8 cellular contexts compared by ENCODE assay signal in the genomic region with DNA sequence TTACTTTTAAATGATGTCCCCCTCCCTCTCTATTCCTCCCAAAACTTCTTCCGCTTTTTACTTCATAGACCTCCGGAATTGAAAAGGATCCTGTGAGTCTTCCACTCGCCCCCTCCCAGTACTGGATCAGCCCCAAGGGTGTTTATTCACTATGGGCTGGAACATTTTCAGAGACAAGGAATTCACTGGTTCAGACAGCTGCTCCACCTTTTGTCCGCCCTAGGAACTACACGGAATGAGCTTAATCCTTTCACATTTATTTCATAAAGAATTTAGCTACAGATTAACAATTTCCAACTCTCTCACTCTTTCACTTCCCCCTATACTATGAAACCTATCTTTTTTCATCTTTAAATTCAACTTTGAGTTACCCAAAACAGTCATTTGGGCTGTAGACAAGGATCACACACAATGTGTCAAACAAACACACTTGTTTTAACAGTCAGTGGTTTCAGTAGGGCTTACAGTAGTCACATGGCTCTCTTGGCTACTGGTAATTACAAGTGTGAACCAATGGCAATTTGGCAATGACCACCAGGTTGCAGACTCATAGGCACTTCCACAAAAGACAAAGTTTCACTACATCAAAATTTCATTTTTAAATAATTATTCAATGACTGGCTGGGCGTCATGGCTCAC. TPM values are rescaled to one million over a fixed set of nuclear protein-coding genes. Genes with fewer than 3 reads are reported as not detected.
DNase-seq lines count a peak whose midpoint lies in the region; ATAC-seq, FAIRE-seq and TF ChIP-seq lines count a peak whose summit lies in the region.

No MANE protein-coding gene starts in this region.

- H3K4me2 ChIP-seq in keratinocyte (ENCODE audit: control insufficient read depth, extremely low read depth, insufficient read depth, low read depth, low read length): no peak overlapping the region

- dilution Hi-C loops in keratinocyte (cut with MboI; ENCODE audit: extremely low pct_ligation_motif_present, low sequenced_read_pairs): no loop called here

- no peaks in the 10 kb centered on the region for H4K20me1 ChIP-seq in keratinocyte (ENCODE audit: control insufficient read depth, extremely low read depth, insufficient read depth, low read length)

- no peaks in the 10 kb centered on the region for H3K9me3 ChIP-seq in keratinocyte (ENCODE audit: control insufficient read depth, low read depth, low read length)
- no peaks in the 10 kb centered on the region for H3K9me3 ChIP-seq in aorta (ENCODE audit: control insufficient read depth, low read length)

- H3K4me3 Mint-ChIP-seq in T-helper 1 cell treated with Interleukin-12 subunit alpha and Interleukin-12 subunit beta and Interleukin-4 antibody, amounts not matched to agents 30 μg/mL and 1 μg/mL, for 36 hours: no peak overlapping the region

- in situ Hi-C loops in astrocyte of the cerebellum (cut with HindIII; ENCODE audit: low sequenced_read_pairs): no loop called here

- H3K9me1 ChIP-seq in keratinocyte (ENCODE audit: control insufficient read depth, extremely low read depth, insufficient read depth, low read length): no peaks in the 10 kb centered on the region

- H3K27ac ChIP-seq in keratinocyte (ENCODE audit: control insufficient read depth, insufficient read depth, low read length) (no peak overlapping the region), aorta (ENCODE audit: low read depth in 1 of 2, low read length in 2 of 2) (no peak overlapping the region)

- no peaks in the 10 kb centered on the region for H3K79me2 ChIP-seq in keratinocyte (ENCODE audit: control insufficient read depth, insufficient read depth, low read length)

- H3K36me3 Mint-ChIP-seq in T-helper 1 cell treated with Interleukin-12 subunit alpha and Interleukin-12 subunit beta and Interleukin-4 antibody, amounts not matched to agents 30 μg/mL and 1 μg/mL, for 36 hours (ENCODE audit: low read depth): peaks cover 29% of the 10 kb centered on the region

- no peak for FAIRE-seq in keratinocyte (lab: Jason Lieb, UNC)

- H3K27ac Mint-ChIP-seq in T-helper 1 cell treated with Interleukin-12 subunit alpha and Interleukin-12 subunit beta and Interleukin-4 antibody, amounts not matched to agents 30 μg/mL and 1 μg/mL, for 36 hours: peak overlapping the region; percentile 24

- TF ChIP-seq CTCF in astrocyte of the cerebellum (IDR thresholded peaks at IDR 0.05; ENCODE audit: low read depth, low read length, missing control alignments) (peak; percentile 79), keratinocyte (optimal IDR thresholded peaks at IDR 0.05 in 1 of 3, IDR thresholded peaks at IDR 0.05 in 1 of 3, conservative IDR thresholded peaks at IDR 0.05 in 1 of 3; ENCODE audit: extremely low read depth in 1 of 3, insufficient read depth in 2 of 3, low read length in 3 of 3) (peak; percentile 55 to 63 (median 57))

- H3K4me1 ChIP-seq in keratinocyte (ENCODE audit: control insufficient read depth, extremely low read depth, insufficient read depth, low read length) (no peaks in the 10 kb centered on the region), aorta (ENCODE audit: control insufficient read depth in 1 of 2, insufficient read depth in 2 of 2, low read length in 2 of 2) (no peaks in the 10 kb centered on the region)

- intact Hi-C loops in aorta (cut with DNase I): no loop called here

- no peak overlapping the region for H3K4me3 ChIP-seq in astrocyte of the cerebellum (ENCODE audit: low read depth, low read length)
- no peak overlapping the region for H3K4me3 ChIP-seq in keratinocyte (ENCODE audit: control insufficient read depth in 2 of 3, extremely low read depth in 1 of 3, insufficient read depth in 2 of 3, low read depth in 1 of 3, low read length in 3 of 3)
- no peak overlapping the region for H3K4me3 ChIP-seq in aorta (ENCODE audit: low read length in 2 of 2)

- H2AFZ ChIP-seq in keratinocyte (ENCODE audit: control insufficient read depth, low read length): no peak overlapping the region

- H3K36me3 ChIP-seq in keratinocyte (ENCODE audit: control insufficient read depth in 2 of 2, extremely low read depth in 1 of 2, insufficient read depth in 2 of 2, low read length in 2 of 2) (no peaks in the 10 kb centered on the region), aorta (ENCODE audit: control insufficient read depth in 1 of 2, insufficient read depth in 2 of 2, low read length in 1 of 2) (peaks cover 0 to 3% of the 10 kb centered on the region in 2 donors)

- H3K9ac ChIP-seq in keratinocyte (ENCODE audit: control insufficient read depth, extremely low read depth, insufficient read depth, low read length): no peak overlapping the region

- H3K27me3 ChIP-seq in keratinocyte (ENCODE audit: control insufficient read depth, extremely low read depth, insufficient read depth, low read length): no peaks in the 10 kb centered on the region
- H3K27me3 ChIP-seq in aorta (ENCODE audit: control insufficient read depth in 1 of 2, insufficient read depth in 2 of 2, low read length in 1 of 2): no peaks in the 10 kb centered on the region

- peak; percentile 46 for ATAC-seq in aorta (ENCODE audit: low FRiP score)
- ATAC-seq in HG03025 (IDR thresholded peaks at IDR 0.05; ENCODE audit: low FRiP score, unreplicated experiment): no peak

- no peak for DNase-seq in T-helper 1 cell
- DNase-seq in LHCN-M2 (ENCODE audit: low read depth): peak; percentile 54
- DNase-seq in astrocyte of the cerebellum (ENCODE audit: low read depth): peak; percentile 36
- DNase-seq in keratinocyte (ENCODE audit: low read depth, low spot score): no peak
- no peak for DNase-seq in aorta
- DNase-seq in activated CD8-positive, alpha-beta memory T cell treated with anti-CD3 and anti-CD28 coated beads, Interleukin-2, amount 50 U/mL, for 48 hours: no peak

- H3K27me3 Mint-ChIP-seq in T-helper 1 cell treated with Interleukin-12 subunit alpha and Interleukin-12 subunit beta and Interleukin-4 antibody, amounts not matched to agents 30 μg/mL and 1 μg/mL, for 36 hours (ENCODE audit: low read depth): no peaks in the 10 kb centered on the region

- no peaks in the 10 kb centered on the region for H3K9me3 Mint-ChIP-seq in T-helper 1 cell treated with Interleukin-12 subunit alpha and Interleukin-12 subunit beta and Interleukin-4 antibody, amounts not matched to agents 30 μg/mL and 1 μg/mL, for 36 hours

- WGBS in aorta, 2 donors: 26 to 35% methylated on average over 6 of the region's 6 CpGs

- peaks cover 2% of the 10 kb centered on the region for H3K4me1 Mint-ChIP-seq in T-helper 1 cell treated with Interleukin-12 subunit alpha and Interleukin-12 subunit beta and Interleukin-4 antibody, amounts not matched to agents 30 μg/mL and 1 μg/mL, for 36 hours (ENCODE audit: low read depth)

RNA-seq across cellular contexts. Expression of gene CNIH1, which starts 20.6 kb away (rescaled TPM):
- 144 and 255 TPM in 2 replicates for total RNA-seq in LHCN-M2 (2014; rRNA removed)
- polyA plus RNA-seq in LHCN-M2 (2012): 114 TPM
- 220 to 322 TPM (median 314 TPM) in 3 replicates for polyA plus RNA-seq in keratinocyte
- 232 TPM for polyA plus RNA-seq in keratinocyte (2011; ENCODE audit: low read depth)
- polyA plus RNA-seq in keratinocyte (2011; cell fraction: cytosol; rRNA removed): 185 and 284 TPM in 2 replicates
- polyA plus RNA-seq in keratinocyte (2011; cell fraction: nucleus; rRNA removed): 124 and 150 TPM in 2 replicates
- polyA plus RNA-seq in keratinocyte (2012; ENCODE audit: low replicate concordance): 135 and 160 TPM in 2 replicates
- polyA minus RNA-seq in keratinocyte: 161 to 241 TPM (median 212 TPM) in 3 replicates
- polyA minus RNA-seq in keratinocyte (2011; cell fraction: cytosol; rRNA and poly(A)+ RNA removed): 129 TPM
- polyA minus RNA-seq in keratinocyte (2011; cell fraction: nucleus; rRNA and poly(A)+ RNA removed): 51.6 and 76.4 TPM in 2 replicates
- total RNA-seq in aorta: 10 to 100 TPM; 83.3 to 91.4 TPM
- polyA plus RNA-seq in aorta: 10 to 100 TPM; 86.1 to 92.3 TPM

RNA-seq across cellular contexts. Expression of gene CDKN3, which starts 23.8 kb away (rescaled TPM):
- 123 and 178 TPM in 2 replicates for total RNA-seq in LHCN-M2 (2014; rRNA removed)
- 81.6 TPM for polyA plus RNA-seq in LHCN-M2 (2012)
- 6.8 to 51.6 TPM (median 26.8 TPM) in 3 replicates for polyA plus RNA-seq in keratinocyte
- polyA plus RNA-seq in keratinocyte (2011; ENCODE audit: low read depth): not detected
- polyA plus RNA-seq in keratinocyte (2011; cell fraction: cytosol; rRNA removed): 9.2 and 20.8 TPM in 2 replicates
- 3.2 and 3.8 TPM in 2 replicates for polyA plus RNA-seq in keratinocyte (2011; cell fraction: nucleus; rRNA removed)
- 0.30 and 28.7 TPM in 2 replicates for polyA plus RNA-seq in keratinocyte (2012; ENCODE audit: low replicate concordance)
- 2.4 to 22.9 TPM (median 7.5 TPM) in 3 replicates for polyA minus RNA-seq in keratinocyte
- 2.5 TPM for polyA minus RNA-seq in keratinocyte (2011; cell fraction: cytosol; rRNA and poly(A)+ RNA removed)
- 0.63 and 3.3 TPM in 2 replicates for polyA minus RNA-seq in keratinocyte (2011; cell fraction: nucleus; rRNA and poly(A)+ RNA removed)
- 10 to 100 TPM in 1 of 2 donors, 1 to 10 TPM in 1; 8.1 to 10.5 TPM for total RNA-seq in aorta
- 1 to 10 TPM; 2.2 to 4.8 TPM for polyA plus RNA-seq in aorta

Comparison
In these comparisons a context has a peak if more than half of its experiments do, and no peak if none do; other contexts are left out.
1. DNase-seq: peak in LHCN-M2 (single experiment) and astrocyte of the cerebellum (single experiment); none in T-helper 1 cell (0 of 5), keratinocyte (single experiment), aorta (0 of 2) and activated CD8-positive, alpha-beta memory T cell treated with anti-CD3 and anti-CD28 coated beads, Interleukin-2, amount 50 U/mL, for 48 hours (single experiment).
2. RNA of gene CDKN3, which starts 23.8 kb away (total RNA-seq): 123 to 178 TPM in LHCN-M2; 8.1 to 10.5 TPM in aorta; every median in the first group is over 10 times any median in the second.